In genomic region chr16:66507731-66508239, GRCh38 we compare ENCODE assay signal across 23 cellular contexts. TPM values are rescaled to one million over a fixed set of nuclear protein-coding genes. Genes with fewer than 3 reads are reported as not detected.
DNase-seq lines count a peak whose midpoint lies in the region; ATAC-seq, FAIRE-seq and TF ChIP-seq lines count a peak whose summit lies in the region.
"Had no signal": no experiment of that assay in that cellular context is flagged by ENCODE, and none has a peak within 500 bp of the region (broad histone marks: within the 10 kb centered on the region; RNA-seq: fewer than 3 reads in every experiment).

No MANE protein-coding gene starts in this region.

- no peaks in the 10 kb centered on the region for H4K20me1 ChIP-seq in HepG2 (ENCODE audit: insufficient read depth, low read length)

- no peak overlapping the region for H3K9ac ChIP-seq in HepG2 (ENCODE audit: insufficient read depth, low read depth, low read length)

- no peak for TF ChIP-seq RAD21 in HepG2 (CRISPR knock-in tag; IDR thresholded peaks at IDR 0.05)

- BruUV-seq in HepG2 (replicated peaks; lab: Mats Ljungman, UMichigan) = TSS peak; percentile 36

- TF ChIP-seq EP300 in HepG2 (IDR thresholded peaks at IDR 0.05; ENCODE audit: low read depth in 2 of 2, low read length in 2 of 2) (no peak), HepG2 (CRISPR knock-in tag; IDR thresholded peaks at IDR 0.05; ENCODE audit: borderline replicate concordance) (no peak)

- H3K4me3 ChIP-seq in HepG2 (replicated peaks in 1 of 3; ENCODE audit: insufficient read depth in 1 of 3, low read depth in 2 of 3, low read length in 3 of 3) (no peak overlapping the region), right lobe of liver (no peak overlapping the region), esophagus squamous epithelium (no peak overlapping the region), pancreas (no peak overlapping the region), upper lobe of right lung (no peak overlapping the region)
- H3K4me3 ChIP-seq: GM12878, uterus had no signal

- CTCF ChIA-PET in HepG2 (lab: Yijun Ruan, JAX; ENCODE audit: low intra/inter-chr PET ratio, low total read pairs) = no interaction called here

- H3K27me3 Mint-ChIP-seq in CD14-positive monocyte (ENCODE audit: low read depth in 3 of 3) = peaks cover 0 to 2% (median 0%) of the 10 kb centered on the region in 3 donors
- H3K27me3 Mint-ChIP-seq: central memory CD8-positive, alpha-beta T cell; natural killer cell treated with Interleukin-12 subunit alpha and Interleukin-12 subunit beta and Interleukin-15 and Interleukin-18, amount 100 ng/mL, for 72 hours had no signal

- TF ChIP-seq CTCF in HepG2 (CRISPR knock-in tag; IDR thresholded peaks at IDR 0.05) = no peak
- TF ChIP-seq CTCF in right lobe of liver (IDR thresholded peaks at IDR 0.05) = no peak
- TF ChIP-seq CTCF in esophagus squamous epithelium (IDR thresholded peaks at IDR 0.05) = no peak
- TF ChIP-seq CTCF in pancreas (IDR thresholded peaks at IDR 0.05) = no peak
- TF ChIP-seq CTCF in upper lobe of right lung (IDR thresholded peaks at IDR 0.05) = no peak
- TF ChIP-seq CTCF in CD14-positive monocyte (IDR thresholded peaks at IDR 0.05) = no peak

- TF ChIP-seq POLR2A in HepG2 (IDR thresholded peaks at IDR 0.05; ENCODE audit: insufficient read depth in 1 of 2, low read depth in 2 of 2, low read length in 2 of 2) = no peak
- TF ChIP-seq POLR2A in right lobe of liver (IDR thresholded peaks at IDR 0.05) = no peak
- no peak for TF ChIP-seq POLR2A in esophagus squamous epithelium (IDR thresholded peaks at IDR 0.05)

- H3K27ac ChIP-seq in HepG2 (ENCODE audit: extremely low read length, insufficient read depth, low read length) (no peak overlapping the region), right lobe of liver (peak overlapping the region in 1 of 3 donors; percentile 99), esophagus squamous epithelium (peak overlapping the region; percentile 40 to 85 (median 62)), pancreas (peak overlapping the region; percentile 8 to 89 (median 46)), upper lobe of right lung (peak overlapping the region; percentile 15)
- H3K27ac ChIP-seq: HL-60, uterus, WERI-Rb-1 had no signal

- H3K27me3 ChIP-seq in HepG2 (ENCODE audit: control insufficient read depth in 1 of 2, insufficient read depth in 2 of 2, low read length in 2 of 2) (no peaks in the 10 kb centered on the region), right lobe of liver (no peaks in the 10 kb centered on the region), esophagus squamous epithelium (no peaks in the 10 kb centered on the region), pancreas (no peaks in the 10 kb centered on the region), upper lobe of right lung (no peaks in the 10 kb centered on the region)
- H3K27me3 ChIP-seq: uterus had no signal

- WGBS in HepG2 (ENCODE audit: low lambda C conversion rate) = 80% methylated on average over 4 of the region's 4 CpGs
- WGBS in right lobe of liver (ENCODE audit: insufficient coverage, low coverage, low lambda C conversion rate, missing lambda C conversion rate) = 76% methylated on average over 4 of the region's 4 CpGs
- WGBS in esophagus squamous epithelium, 2 donors = 58 to 60% methylated on average over 4 of the region's 4 CpGs
- WGBS in pancreas, 2 donors = 66 to 73% methylated on average over 4 of the region's 4 CpGs

- no peaks in the 10 kb centered on the region for H3K9me3 ChIP-seq in HepG2 (ENCODE audit: low read length)
- no peaks in the 10 kb centered on the region for H3K9me3 ChIP-seq in right lobe of liver
- H3K9me3 ChIP-seq in esophagus squamous epithelium = no peaks in the 10 kb centered on the region
- H3K9me3 ChIP-seq in pancreas = no peaks in the 10 kb centered on the region
- H3K9me3 ChIP-seq in upper lobe of right lung = no peaks in the 10 kb centered on the region
- H3K9me3 ChIP-seq: Caco-2, uterus had no signal

- in situ Hi-C loops in HepG2 (cut with HindIII; ENCODE audit: extremely low pct_ligation_motif_present, low pct_unique_long_range_greater_than_20kb) = no loop called here

- no peak for ATAC-seq in HepG2
- no peak for ATAC-seq in right lobe of liver
- ATAC-seq in pancreas = no peak
- no peak for ATAC-seq in upper lobe of right lung
- ATAC-seq: natural killer cell treated with Interleukin-12 subunit alpha and Interleukin-12 subunit beta and Interleukin-15 and Interleukin-18, amount 100 ng/mL, for 72 hours; sciatic nerve had no signal

- H3K4me1 Mint-ChIP-seq in CD14-positive monocyte = peaks cover 40% of the 10 kb centered on the region

- H3K4me1 ChIP-seq in HepG2 (ENCODE audit: insufficient read depth, low read length) (peaks cover 20% of the 10 kb centered on the region), right lobe of liver (peaks cover 4 to 74% (median 21%) of the 10 kb centered on the region in 4 donors), esophagus squamous epithelium (peaks cover 41 to 76% (median 43%) of the 10 kb centered on the region in 3 donors), pancreas (peaks cover 27 to 50% (median 34%) of the 10 kb centered on the region in 3 donors), upper lobe of right lung (peaks cover 51% of the 10 kb centered on the region)
- H3K4me1 ChIP-seq: uterus had no signal

- FAIRE-seq in HepG2 (lab: Jason Lieb, UNC) (no peak), pancreas (lab: Jason Lieb, UNC) (no peak)

- H3K36me3 ChIP-seq in HepG2 (replicated peaks in 1 of 2; ENCODE audit: control insufficient read depth in 1 of 2, insufficient read depth in 2 of 2, low read length in 2 of 2) (peaks cover 3 to 5% of the 10 kb centered on the region in 2 experiments; a peak in 4 of 5 replicates), right lobe of liver (no peaks in the 10 kb centered on the region), esophagus squamous epithelium (no peaks in the 10 kb centered on the region), pancreas (no peaks in the 10 kb centered on the region), upper lobe of right lung (no peaks in the 10 kb centered on the region)
- H3K36me3 ChIP-seq: uterus, WERI-Rb-1 had no signal

- no peak overlapping the region for H3K4me3 Mint-ChIP-seq in CD14-positive monocyte
- H3K4me3 Mint-ChIP-seq: central memory CD8-positive, alpha-beta T cell; natural killer cell treated with Interleukin-12 subunit alpha and Interleukin-12 subunit beta and Interleukin-15 and Interleukin-18, amount 100 ng/mL, for 72 hours had no signal

- H3K4me2 ChIP-seq in HepG2 (ENCODE audit: low read depth, low read length) = no peak overlapping the region

- H3K27ac Mint-ChIP-seq in CD14-positive monocyte = peak overlapping the region in 1 of 7 donors; percentile 40
- H3K27ac Mint-ChIP-seq: activated naive CD4-positive, alpha-beta T cell treated with anti-CD3 and anti-CD28 coated beads, Interleukin-2, amount 50 U/mL, for 72 hours; activated T-helper 2 cell treated with anti-CD3 and anti-CD28 coated beads, Interferon-gamma antibody, Interleukin-2, Interleukin-4, amounts not matched to agents 10 μg/mL and 5 μg/mL and 100 μg/mL, durations not matched to agents 14 hours and 24 hours and 36 hours; natural killer cell treated with Interleukin-12 subunit alpha and Interleukin-12 subunit beta and Interleukin-15 and Interleukin-18, amount 100 ng/mL, for 72 hours had no signal

- H3K79me2 ChIP-seq in HepG2 (ENCODE audit: insufficient read depth, low read length) = no peaks in the 10 kb centered on the region

- no peak overlapping the region for H2AFZ ChIP-seq in HepG2 (ENCODE audit: low read length)

- DNase-seq in HepG2 (ENCODE audit: low spot score) (no peak), right lobe of liver (no peak), esophagus squamous epithelium (lab: John Stamatoyannopoulos, UW) (no peak), pancreas (no peak), upper lobe of right lung (no peak), CD14-positive monocyte (ENCODE audit: low spot score) (no peak)
- DNase-seq in stimulated activated naive CD4-positive, alpha-beta T cell (lab: John Stamatoyannopoulos, UW) = no peak
- DNase-seq in activated CD4-positive, alpha-beta T cell treated with anti-CD3 and anti-CD28 coated beads, Interleukin-2, amount 50 U/mL, for 1 hour = no peak
- DNase-seq: Caco-2; H7; left cardiac atrium; NCI-H1048; NCI-H1930; stimulated activated CD4-positive, alpha-beta T cell treated with anti-CD3 and anti-CD28 coated beads, Interleukin-15, amount 100 ng/mL, for 24 hours; WERI-Rb-1 had no signal

- no peaks in the 10 kb centered on the region for H3K9me3 Mint-ChIP-seq in CD14-positive monocyte
- H3K9me3 Mint-ChIP-seq: activated naive CD4-positive, alpha-beta T cell treated with anti-CD3 and anti-CD28 coated beads, Interleukin-2, amount 50 U/mL, for 72 hours; activated T-helper 2 cell treated with anti-CD3 and anti-CD28 coated beads, Interferon-gamma antibody, Interleukin-2, Interleukin-4, amounts not matched to agents 10 μg/mL and 5 μg/mL and 100 μg/mL, durations not matched to agents 14 hours and 24 hours and 36 hours; central memory CD8-positive, alpha-beta T cell; natural killer cell treated with Interleukin-12 subunit alpha and Interleukin-12 subunit beta and Interleukin-15 and Interleukin-18, amount 100 ng/mL, for 72 hours had no signal

- H3K36me3 Mint-ChIP-seq in CD14-positive monocyte = peaks cover 53 to 54% of the 10 kb centered on the region in 2 donors
- H3K36me3 Mint-ChIP-seq: activated naive CD4-positive, alpha-beta T cell treated with anti-CD3 and anti-CD28 coated beads, Interleukin-2, amount 50 U/mL, for 72 hours; natural killer cell treated with Interleukin-12 subunit alpha and Interleukin-12 subunit beta and Interleukin-15 and Interleukin-18, amount 100 ng/mL, for 72 hours had no signal

- intact Hi-C loops in HepG2 (cut with micrococcal nuclease; ENCODE audit: unreplicated experiment) = no loop called here
- intact Hi-C loops in right lobe of liver (cut with DNase I) = no loop called here
- intact Hi-C loops in esophagus squamous epithelium (cut with DNase I) = no loop called here
- intact Hi-C loops in pancreas (cut with DNase I) = no loop called here
- intact Hi-C loops in upper lobe of right lung (cut with DNase I) = no loop called here
- intact Hi-C loops in CD14-positive monocyte (cut with micrococcal nuclease) = no loop called here

- POLR2A ChIA-PET in HepG2 (lab: Yijun Ruan, JAX) = interaction anchor here (1.5 kb wide), 1 partner anchor 10 kb away, joined by 3 read pairs; no protein-coding TSS in a partner anchor

RNA-seq across cellular contexts. Expression of gene TK2, which starts 42.1 kb away (rescaled TPM):
- total RNA-seq in HepG2 (2016; rRNA removed; fragmentation: Illumina TruSeq; extraction: Trizol) (18.7 and 19.0 TPM in 2 replicates), right lobe of liver (10 to 100 TPM; 25.8 to 41.7 (median 33.6) TPM), esophagus squamous epithelium (10 to 100 TPM in 3 of 4 donors, 1 to 10 TPM in 1; 5.6 to 22.5 (median 13.5) TPM), pancreas (10 to 100 TPM; 16.7 to 22.9 (median 21.6) TPM), upper lobe of right lung (36.1 TPM)
- 6.7 and 7.1 TPM in 2 replicates for total RNA-seq in HepG2 (2016; cell fraction: cytosol; rRNA removed; fragmentation: Illumina TruSeq; extraction: Trizol; ENCODE audit: low read depth)
- total RNA-seq in HepG2 (2016; cell fraction: insoluble cytoplasmic fraction; rRNA removed; fragmentation: Illumina TruSeq; extraction: Trizol) = 18.5 and 19.5 TPM in 2 replicates
- 12.7 and 13.2 TPM in 2 replicates for total RNA-seq in HepG2 (2016; cell fraction: membrane; rRNA removed; fragmentation: Illumina TruSeq; extraction: Trizol)
- 24.4 and 27.5 TPM in 2 replicates for total RNA-seq in HepG2 (2016; cell fraction: nucleus; rRNA removed; fragmentation: Illumina TruSeq; extraction: Trizol)
- polyA plus RNA-seq in HepG2 (2011; rRNA removed) (21.0 and 30.8 TPM in 2 replicates), pancreas (10 to 100 TPM; 13.9 to 17.4 TPM), CD14-positive monocyte (10 to 100 TPM; 29.8 to 38.9 TPM)
- 10.3 and 11.7 TPM in 2 replicates for polyA plus RNA-seq in HepG2 (2011; cell fraction: cytosol; rRNA removed)
- 74.0 and 103 TPM in 2 replicates for polyA plus RNA-seq in HepG2 (2011; cell fraction: nucleus; rRNA removed)
- polyA plus RNA-seq in HepG2 (2012) = 12.9 and 15.4 TPM in 2 replicates
- 3.7 and 4.7 TPM in 2 replicates for polyA plus RNA-seq in HepG2 (2016; cell fraction: cytosol; fragmentation: Illumina TruSeq; extraction: Trizol; ENCODE audit: low read depth)
- polyA plus RNA-seq in HepG2 (2016; cell fraction: insoluble cytoplasmic fraction; fragmentation: Illumina TruSeq; extraction: Trizol; ENCODE audit: low read depth) = 15.5 and 18.0 TPM in 2 replicates
- polyA plus RNA-seq in HepG2 (2016; cell fraction: membrane; fragmentation: Illumina TruSeq; extraction: Trizol; ENCODE audit: low read depth) = 7.7 and 9.3 TPM in 2 replicates
- 34.2 and 36.3 TPM in 2 replicates for polyA plus RNA-seq in HepG2 (2016; cell fraction: nucleus; fragmentation: Illumina TruSeq; extraction: Trizol; ENCODE audit: insufficient read depth, low read depth)
- polyA minus RNA-seq in HepG2 (2011; rRNA and poly(A)+ RNA removed; ENCODE audit: low replicate concordance) = 27.6 and 35.2 TPM in 2 replicates
- polyA minus RNA-seq in HepG2 (2011; cell fraction: cytosol; rRNA and poly(A)+ RNA removed) = 6.0 and 6.2 TPM in 2 replicates
- polyA minus RNA-seq in HepG2 (2011; cell fraction: nucleus; rRNA and poly(A)+ RNA removed) = 23.8 and 26.7 TPM in 2 replicates

RNA-seq across cellular contexts. Expression of gene CKLF, which starts 44.6 kb away (rescaled TPM):
- total RNA-seq in HepG2 (2016; rRNA removed; fragmentation: Illumina TruSeq; extraction: Trizol) (83.0 and 120 TPM in 2 replicates), right lobe of liver (10 to 100 TPM in 4 of 6 experiments, 1 to 10 TPM in 2; 8.4 to 30.5 (median 14.0) TPM), esophagus squamous epithelium (10 to 100 TPM in 2 of 4 donors, 1 to 10 TPM in 2; 8.6 to 34.1 (median 16.9) TPM), pancreas (10 to 100 TPM in 3 of 6 donors, 1 to 10 TPM in 3; 5.9 to 26.1 (median 8.3) TPM), upper lobe of right lung (57.6 TPM)
- 262 and 384 TPM in 2 replicates for total RNA-seq in HepG2 (2016; cell fraction: cytosol; rRNA removed; fragmentation: Illumina TruSeq; extraction: Trizol; ENCODE audit: low read depth)
- total RNA-seq in HepG2 (2016; cell fraction: insoluble cytoplasmic fraction; rRNA removed; fragmentation: Illumina TruSeq; extraction: Trizol) = 80.2 and 129 TPM in 2 replicates
- total RNA-seq in HepG2 (2016; cell fraction: membrane; rRNA removed; fragmentation: Illumina TruSeq; extraction: Trizol) = 165 and 224 TPM in 2 replicates
- 56.6 and 61.7 TPM in 2 replicates for total RNA-seq in HepG2 (2016; cell fraction: nucleus; rRNA removed; fragmentation: Illumina TruSeq; extraction: Trizol)
- polyA plus RNA-seq in HepG2 (2011; rRNA removed) (152 and 167 TPM in 2 replicates), pancreas (10 to 100 TPM; 11.9 to 24.9 TPM), CD14-positive monocyte (100 to 1,000 TPM; 374 to 430 TPM)
- polyA plus RNA-seq in HepG2 (2011; cell fraction: cytosol; rRNA removed) = 201 and 220 TPM in 2 replicates
- polyA plus RNA-seq in HepG2 (2011; cell fraction: nucleus; rRNA removed) = 45.6 and 74.1 TPM in 2 replicates
- polyA plus RNA-seq in HepG2 (2012) = 78.5 and 108 TPM in 2 replicates
- polyA plus RNA-seq in HepG2 (2016; cell fraction: cytosol; fragmentation: Illumina TruSeq; extraction: Trizol; ENCODE audit: low read depth) = 345 and 456 TPM in 2 replicates
- 86.2 and 89.6 TPM in 2 replicates for polyA plus RNA-seq in HepG2 (2016; cell fraction: insoluble cytoplasmic fraction; fragmentation: Illumina TruSeq; extraction: Trizol; ENCODE audit: low read depth)
- 169 and 229 TPM in 2 replicates for polyA plus RNA-seq in HepG2 (2016; cell fraction: membrane; fragmentation: Illumina TruSeq; extraction: Trizol; ENCODE audit: low read depth)
- 90.2 and 116 TPM in 2 replicates for polyA plus RNA-seq in HepG2 (2016; cell fraction: nucleus; fragmentation: Illumina TruSeq; extraction: Trizol; ENCODE audit: insufficient read depth, low read depth)
- polyA minus RNA-seq in HepG2 (2011; rRNA and poly(A)+ RNA removed; ENCODE audit: low replicate concordance) = 41.9 and 49.9 TPM in 2 replicates
- polyA minus RNA-seq in HepG2 (2011; cell fraction: cytosol; rRNA and poly(A)+ RNA removed) = 32.4 and 34.8 TPM in 2 replicates
- 23.4 and 35.9 TPM in 2 replicates for polyA minus RNA-seq in HepG2 (2011; cell fraction: nucleus; rRNA and poly(A)+ RNA removed)

RNA-seq across cellular contexts. Expression of gene CMTM1, which starts 58.5 kb away (rescaled TPM):
- total RNA-seq in HepG2 (2016; rRNA removed; fragmentation: Illumina TruSeq; extraction: Trizol) (1.7 and 1.9 TPM in 2 replicates), right lobe of liver (1 to 10 TPM in 2 of 6 experiments, under 1 TPM in 3, not detected in 1; 0.69 to 1.6 (median 0.90) TPM), esophagus squamous epithelium (1 to 10 TPM in 2 of 4 donors, not detected in 2; 1.3 to 1.5 TPM), pancreas (1 to 10 TPM in 3 of 6 donors, under 1 TPM in 3; 0.65 to 3.9 (median 1.5) TPM), upper lobe of right lung (8.4 TPM)
- 0.30 TPM in 1 of 2 replicates, not detected in the other for total RNA-seq in HepG2 (2016; cell fraction: cytosol; rRNA removed; fragmentation: Illumina TruSeq; extraction: Trizol; ENCODE audit: low read depth)
- 2.0 TPM in 2 replicates for total RNA-seq in HepG2 (2016; cell fraction: insoluble cytoplasmic fraction; rRNA removed; fragmentation: Illumina TruSeq; extraction: Trizol)
- 0.77 and 0.93 TPM in 2 replicates for total RNA-seq in HepG2 (2016; cell fraction: membrane; rRNA removed; fragmentation: Illumina TruSeq; extraction: Trizol)
- total RNA-seq in HepG2 (2016; cell fraction: nucleus; rRNA removed; fragmentation: Illumina TruSeq; extraction: Trizol) = 1.3 and 1.6 TPM in 2 replicates
- polyA plus RNA-seq in HepG2 (2011; rRNA removed) (2.9 and 3.0 TPM in 2 replicates), pancreas (under 1 TPM; 0.28 to 0.46 TPM), CD14-positive monocyte (1 to 10 TPM; 1.6 to 2.5 TPM)
- polyA plus RNA-seq in HepG2 (2011; cell fraction: cytosol; rRNA removed) = 2.0 and 3.6 TPM in 2 replicates
- 3.5 and 4.0 TPM in 2 replicates for polyA plus RNA-seq in HepG2 (2011; cell fraction: nucleus; rRNA removed)
- 2.3 and 2.4 TPM in 2 replicates for polyA plus RNA-seq in HepG2 (2012)
- polyA plus RNA-seq in HepG2 (2016; cell fraction: cytosol; fragmentation: Illumina TruSeq; extraction: Trizol; ENCODE audit: low read depth) = 0.19 TPM in 1 of 2 replicates, not detected in the other
- 1.5 and 2.0 TPM in 2 replicates for polyA plus RNA-seq in HepG2 (2016; cell fraction: insoluble cytoplasmic fraction; fragmentation: Illumina TruSeq; extraction: Trizol; ENCODE audit: low read depth)
- polyA plus RNA-seq in HepG2 (2016; cell fraction: membrane; fragmentation: Illumina TruSeq; extraction: Trizol; ENCODE audit: low read depth) = 0.64 and 0.72 TPM in 2 replicates
- 2.1 TPM in 2 replicates for polyA plus RNA-seq in HepG2 (2016; cell fraction: nucleus; fragmentation: Illumina TruSeq; extraction: Trizol; ENCODE audit: insufficient read depth, low read depth)
- polyA minus RNA-seq in HepG2 (2011; rRNA and poly(A)+ RNA removed; ENCODE audit: low replicate concordance) = 2.2 and 5.1 TPM in 2 replicates
- polyA minus RNA-seq in HepG2 (2011; cell fraction: cytosol; rRNA and poly(A)+ RNA removed) = 2.7 and 3.4 TPM in 2 replicates
- polyA minus RNA-seq in HepG2 (2011; cell fraction: nucleus; rRNA and poly(A)+ RNA removed) = 3.2 and 6.3 TPM in 2 replicates
